ENCODE assay signal across 12 cellular contexts in the genomic region with DNA sequence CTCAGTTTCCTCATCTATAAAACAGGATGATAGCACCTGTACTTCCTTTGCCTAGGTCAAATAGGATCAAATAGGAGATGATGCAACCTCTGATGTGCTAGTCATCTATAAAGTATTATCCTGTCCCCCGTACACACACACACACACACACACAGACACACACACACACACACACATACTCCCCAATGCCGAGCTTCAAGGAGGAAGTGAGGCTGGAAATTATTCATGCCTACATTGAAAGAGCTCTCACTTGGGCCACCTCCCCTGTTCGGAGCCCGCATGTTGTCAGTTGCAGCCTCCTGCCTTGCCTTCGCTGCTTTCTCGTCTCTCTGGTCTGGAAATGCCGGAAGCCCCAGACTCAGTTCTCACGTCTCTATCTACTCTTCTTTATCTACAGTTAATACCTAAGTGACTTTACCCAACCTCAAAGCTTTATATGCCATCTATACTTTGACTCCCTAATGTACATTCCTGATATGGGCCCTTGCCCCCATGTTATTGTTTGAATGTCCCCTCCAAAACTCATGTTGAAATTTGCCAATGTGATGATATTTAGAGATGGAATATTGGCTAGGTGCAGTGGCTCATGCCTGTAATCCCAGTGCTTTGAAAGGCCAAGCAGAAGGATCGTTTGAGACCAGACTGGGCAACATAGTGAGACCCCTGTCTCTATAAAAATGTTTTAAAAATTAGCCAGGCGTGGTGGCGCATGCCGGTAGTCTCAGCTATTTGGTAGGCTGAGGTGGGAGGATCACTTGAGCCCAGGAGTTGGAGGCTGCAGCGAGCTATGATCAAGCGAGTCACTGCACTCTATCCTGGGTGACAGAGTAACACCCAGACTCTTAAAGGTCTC. TPM values are rescaled to one million over a fixed set of nuclear protein-coding genes. Genes with fewer than 3 reads are reported as not detected.
DNase-seq lines count a peak whose midpoint lies in the region; ATAC-seq, FAIRE-seq and TF ChIP-seq lines count a peak whose summit lies in the region.
"Had no signal": no experiment of that assay in that cellular context is flagged by ENCODE, and none has a peak within 500 bp of the region (broad histone marks: within the 10 kb centered on the region; RNA-seq: fewer than 3 reads in every experiment).

No MANE protein-coding gene starts in this region.

- in situ Hi-C loops in GM13977 (cut with MboI; ENCODE audit: low pct_unique_long_range_greater_than_20kb, low sequenced_read_pairs, unreplicated experiment): no loop called here

- H3K36me3 ChIP-seq in HCT116 (ENCODE audit: control insufficient read depth in 1 of 2, insufficient read depth in 2 of 2, low read length in 2 of 2): no peaks in the 10 kb centered on the region
- H3K36me3 ChIP-seq in endothelial cell of umbilical vein (ENCODE audit: control insufficient read depth in 2 of 2, extremely low read depth in 1 of 2, insufficient read depth in 2 of 2, low read length in 2 of 2): no peaks in the 10 kb centered on the region
- H3K36me3 ChIP-seq in trophoblast cell (ENCODE audit: control insufficient read depth in 1 of 2, insufficient read depth in 2 of 2, low read length in 2 of 2): no peaks in the 10 kb centered on the region
- H3K36me3 ChIP-seq: neural progenitor cell had no signal

- H2AFZ ChIP-seq in HCT116 (ENCODE audit: low read depth, low read length, poor library complexity, severe bottlenecking) (peak overlapping the region; percentile 25), endothelial cell of umbilical vein (ENCODE audit: low read depth, low read length) (no peak overlapping the region), trophoblast cell (ENCODE audit: insufficient read depth, low read length, poor library complexity) (no peak overlapping the region)

- H3K9me2 ChIP-seq in HCT116 (ENCODE audit: insufficient read depth): no peaks in the 10 kb centered on the region

- H4K91ac ChIP-seq in trophoblast cell (ENCODE audit: low read depth, low read length): peak overlapping the region; percentile 30

- WGBS in trophoblast cell (ENCODE audit: extremely low coverage, insufficient coverage, insufficient read length): no CpG with 5 or more reads among the region's 14 CpGs

- intact Hi-C loops in HCT116 (cut with micrococcal nuclease) (no loop called here), endothelial cell of umbilical vein (cut with micrococcal nuclease) (no loop called here)
- intact Hi-C loops in CD4-positive, alpha-beta T cell (cut with DNase I, micrococcal nuclease): no loop called here

- H3K4ac ChIP-seq in trophoblast cell (ENCODE audit: low read depth, low read length): no peak overlapping the region

- no peak for FAIRE-seq in endothelial cell of umbilical vein (lab: Jason Lieb, UNC)

- DNase-seq in HCT116 (ENCODE audit: low read depth, low spot score): no peak
- peak; percentile 30 for DNase-seq in RPMI7951 (ENCODE audit: low read depth)
- peak; percentile 20 for DNase-seq in endothelial cell of umbilical vein (ENCODE audit: low read depth, low spot score)
- DNase-seq in trophoblast cell: peak; percentile 60 to 65
- no peak for DNase-seq in activated naive CD8-positive, alpha-beta T cell treated with anti-CD3 and anti-CD28 coated beads for 36 hours
- no peak for DNase-seq in CD4-positive, alpha-beta T cell
- no peak for DNase-seq in GM13977 (ENCODE audit: low spot score)
- DNase-seq: foreskin melanocyte, RPMI8226 had no signal

- POLR2A ChIA-PET in HCT116 (lab: Charles Lee) (interaction anchor here (1.0 to 2.0 kb wide), 5 partner anchors 10 to 49 kb away, joined by 3 to 8 read pairs (median 4); no protein-coding TSS in a partner anchor), endothelial cell of umbilical vein (lab: Charles Lee) (interaction anchor here (1.6 kb wide), 1 partner anchor 11 kb away, joined by 8 read pairs; no protein-coding TSS in a partner anchor)
- POLR2A ChIA-PET in CD4-positive, alpha-beta T cell (lab: Charles Lee): no interaction called here

- dilution Hi-C loops in endothelial cell of umbilical vein (cut with MboI; ENCODE audit: extremely low pct_ligation_motif_present, low sequenced_read_pairs): no loop called here

- peak overlapping the region; percentile 14 for H2BK120ac ChIP-seq in trophoblast cell (ENCODE audit: insufficient read depth, low read length, poor library complexity)

- no peaks in the 10 kb centered on the region for H3K27me3 Mint-ChIP-seq in activated naive CD8-positive, alpha-beta T cell treated with anti-CD3 and anti-CD28 coated beads for 36 hours
- no peaks in the 10 kb centered on the region for H3K27me3 Mint-ChIP-seq in CD4-positive, alpha-beta T cell
- H3K27me3 Mint-ChIP-seq: central memory CD8-positive, alpha-beta T cell had no signal

- no peak for TF ChIP-seq RAD21 in HCT116 (IDR thresholded peaks at IDR 0.05; ENCODE audit: low read depth)

- no peaks in the 10 kb centered on the region for H4K20me1 ChIP-seq in HCT116 (ENCODE audit: insufficient read depth)
- no peaks in the 10 kb centered on the region for H4K20me1 ChIP-seq in endothelial cell of umbilical vein (replicated peaks; ENCODE audit: control insufficient read depth, extremely low read depth, insufficient read depth, low read length)

- no peak overlapping the region for H2AK5ac ChIP-seq in trophoblast cell (ENCODE audit: low read length)

- BruUV-seq in HCT116 (replicated peaks; lab: Mats Ljungman, UMichigan): no TSS peak
- BruUV-seq in endothelial cell of umbilical vein (replicated peaks; lab: Mats Ljungman, UMichigan): no TSS peak

- peak overlapping the region; percentile 53 for H2BK5ac ChIP-seq in trophoblast cell (ENCODE audit: low read depth, low read length, poor library complexity)

- H3K4me3 ChIP-seq in HCT116 (replicated peaks in 1 of 2; ENCODE audit: low read depth in 1 of 2, low read length in 2 of 2) (no peak overlapping the region), endothelial cell of umbilical vein (replicated peaks in 1 of 3; ENCODE audit: insufficient read depth in 1 of 3, low read depth in 1 of 3, low read length in 3 of 3) (no peak overlapping the region), trophoblast cell (ENCODE audit: low read depth, low read length) (no peak overlapping the region)
- H3K4me3 ChIP-seq: neural progenitor cell had no signal

- peaks cover 4% of the 10 kb centered on the region for H3K4me1 Mint-ChIP-seq in activated naive CD8-positive, alpha-beta T cell treated with anti-CD3 and anti-CD28 coated beads for 36 hours
- no peaks in the 10 kb centered on the region for H3K4me1 Mint-ChIP-seq in CD4-positive, alpha-beta T cell (ENCODE audit: low read depth)
- H3K4me1 Mint-ChIP-seq: central memory CD8-positive, alpha-beta T cell had no signal

- no peak overlapping the region for H4K12ac ChIP-seq in trophoblast cell (ENCODE audit: low read depth, low read length)

- CTCF ChIA-PET in HCT116 (lab: Charles Lee) (no interaction called here), endothelial cell of umbilical vein (lab: Charles Lee) (interaction anchor here (1.2 to 2.8 kb wide), 7 partner anchors 9 to 129 kb away, joined by 4 to 24 read pairs (median 5); no protein-coding TSS in a partner anchor)
- CTCF ChIA-PET in CD4-positive, alpha-beta T cell (lab: Charles Lee): no interaction called here

- TF ChIP-seq CTCF in HCT116 (IDR thresholded peaks at IDR 0.05 in 2 of 3, conservative IDR thresholded peaks at IDR 0.05 in 1 of 3; ENCODE audit: borderline replicate concordance in 1 of 3, insufficient read depth in 1 of 3, low read depth in 2 of 3, low read length in 2 of 3) (no peak), endothelial cell of umbilical vein (IDR thresholded peaks at IDR 0.05; ENCODE audit: extremely low read depth in 1 of 2, insufficient read depth in 1 of 2, low read depth in 1 of 2, low read length in 2 of 2) (no peak), GM13977 (IDR thresholded peaks at IDR 0.05; ENCODE audit: extremely low read depth, insufficient read depth, missing control alignments) (no peak)
- no peak for TF ChIP-seq CTCF in CD4-positive, alpha-beta T cell (IDR thresholded peaks at IDR 0.05)

- peaks cover 28 to 48% of the 10 kb centered on the region in 2 experiments for H3K4me1 ChIP-seq in HCT116 (ENCODE audit: control insufficient read depth in 1 of 2, insufficient read depth in 2 of 2, low read length in 2 of 2)
- H3K4me1 ChIP-seq in endothelial cell of umbilical vein (ENCODE audit: control insufficient read depth, extremely low read depth, insufficient read depth, low read length): peaks cover 17% of the 10 kb centered on the region
- peaks cover 3 to 20% of the 10 kb centered on the region in 2 experiments for H3K4me1 ChIP-seq in trophoblast cell (ENCODE audit: control insufficient read depth in 1 of 2, insufficient read depth in 2 of 2, low read length in 2 of 2)
- H3K4me1 ChIP-seq: neural progenitor cell had no signal

- H3K23ac ChIP-seq in trophoblast cell (ENCODE audit: low read length): no peak overlapping the region

- peak overlapping the region; percentile 85 for H2BK12ac ChIP-seq in trophoblast cell (ENCODE audit: low read length)

- H3K27ac ChIP-seq in HCT116 (ENCODE audit: low read depth, low read length): peak overlapping the region; percentile 62
- peak overlapping the region; percentile 88 for H3K27ac ChIP-seq in endothelial cell of umbilical vein (ENCODE audit: insufficient read depth, low read depth, low read length)
- peak overlapping the region; percentile 92 for H3K27ac ChIP-seq in trophoblast cell (ENCODE audit: low read depth, low read length)
- no peak overlapping the region for H3K27ac ChIP-seq in CD4-positive, alpha-beta T cell (ENCODE audit: low read depth, low read length)
- H3K27ac ChIP-seq: neural progenitor cell had no signal

- ATAC-seq in HCT116: no peak
- no peak for ATAC-seq in CD4-positive, alpha-beta T cell (ENCODE audit: poor library complexity)
- no peak for ATAC-seq in HG03097 (IDR thresholded peaks at IDR 0.05; ENCODE audit: low FRiP score, unreplicated experiment)

- H3K79me2 ChIP-seq in HCT116 (ENCODE audit: insufficient read depth, low read length): no peaks in the 10 kb centered on the region
- no peaks in the 10 kb centered on the region for H3K79me2 ChIP-seq in endothelial cell of umbilical vein (ENCODE audit: control insufficient read depth, insufficient read depth, low read length)
- H3K79me2 ChIP-seq in trophoblast cell (ENCODE audit: control insufficient read depth, insufficient read depth, low read length, poor library complexity): no peaks in the 10 kb centered on the region

- H3K9me1 ChIP-seq in endothelial cell of umbilical vein (replicated peaks; ENCODE audit: control insufficient read depth, extremely low read depth, insufficient read depth, low read length): no peaks in the 10 kb centered on the region

- H3K4me2 ChIP-seq in HCT116 (ENCODE audit: low read length): peak overlapping the region; percentile 53; the same call in 1 of the 2 replicates
- no peak overlapping the region for H3K4me2 ChIP-seq in endothelial cell of umbilical vein (ENCODE audit: insufficient read depth, low read length)
- no peak overlapping the region for H3K4me2 ChIP-seq in trophoblast cell (ENCODE audit: low read length)
- H3K4me2 ChIP-seq: neural progenitor cell had no signal

- peak overlapping the region; percentile 5 for H3K14ac ChIP-seq in trophoblast cell (ENCODE audit: low read length)

- no peak overlapping the region for H4K8ac ChIP-seq in trophoblast cell (ENCODE audit: low read depth, low read length)

- peaks cover 7% of the 10 kb centered on the region for H3K79me1 ChIP-seq in trophoblast cell (ENCODE audit: low read length)

- H3K18ac ChIP-seq in trophoblast cell (ENCODE audit: low read length): no peak overlapping the region

- H3K9ac ChIP-seq in HCT116 (ENCODE audit: low read length) (no peak overlapping the region), endothelial cell of umbilical vein (replicated peaks; ENCODE audit: extremely low read depth, insufficient read depth, low read length) (peak overlapping the region; percentile 55), trophoblast cell (ENCODE audit: low read length) (no peak overlapping the region)
- H3K9ac ChIP-seq: neural progenitor cell had no signal

- no peaks in the 10 kb centered on the region for H3K9me3 Mint-ChIP-seq in activated naive CD8-positive, alpha-beta T cell treated with anti-CD3 and anti-CD28 coated beads for 36 hours
- no peaks in the 10 kb centered on the region for H3K9me3 Mint-ChIP-seq in CD4-positive, alpha-beta T cell
- H3K9me3 Mint-ChIP-seq: central memory CD8-positive, alpha-beta T cell; neural progenitor cell had no signal

- H3K4me3 Mint-ChIP-seq in activated naive CD8-positive, alpha-beta T cell treated with anti-CD3 and anti-CD28 coated beads for 36 hours: no peak overlapping the region
- H3K4me3 Mint-ChIP-seq in CD4-positive, alpha-beta T cell: no peak overlapping the region
- H3K4me3 Mint-ChIP-seq: central memory CD8-positive, alpha-beta T cell; neural progenitor cell had no signal

- H3K9me3 ChIP-seq in HCT116 (ENCODE audit: control insufficient read depth in 1 of 2, insufficient read depth in 1 of 2, low read depth in 1 of 2, low read length in 2 of 2) (no peaks in the 10 kb centered on the region), endothelial cell of umbilical vein (replicated peaks; ENCODE audit: control insufficient read depth, insufficient read depth, low read length) (no peaks in the 10 kb centered on the region), trophoblast cell (ENCODE audit: insufficient read depth, low read depth, low read length) (no peaks in the 10 kb centered on the region)
- H3K9me3 ChIP-seq in CD4-positive, alpha-beta T cell (ENCODE audit: control insufficient read depth, low read length): no peaks in the 10 kb centered on the region

- H3K27me3 ChIP-seq in HCT116 (ENCODE audit: insufficient read depth, low read length): no peaks in the 10 kb centered on the region
- no peaks in the 10 kb centered on the region for H3K27me3 ChIP-seq in endothelial cell of umbilical vein (ENCODE audit: control insufficient read depth in 2 of 2, insufficient read depth in 2 of 2, low read length in 2 of 2)
- no peaks in the 10 kb centered on the region for H3K27me3 ChIP-seq in trophoblast cell (ENCODE audit: insufficient read depth, low read length)
- no peaks in the 10 kb centered on the region for H3K27me3 ChIP-seq in CD4-positive, alpha-beta T cell (ENCODE audit: control insufficient read depth, insufficient read depth, low read length)
- H3K27me3 ChIP-seq: neural progenitor cell had no signal

- RAD21 ChIA-PET in HCT116 (lab: Charles Lee; ENCODE audit: low non-redundant PET in 1 of 2, low total read pairs in 2 of 2, uncharacterized antibody in 2 of 2, unreplicated experiment in 2 of 2): interaction anchor here in 1 of 2 experiments (1.8 kb wide), 1 partner anchor 49 kb away, joined by 6 read pairs; no protein-coding TSS in a partner anchor

- no peak overlapping the region for H3K27ac Mint-ChIP-seq in activated naive CD8-positive, alpha-beta T cell treated with anti-CD3 and anti-CD28 coated beads for 36 hours
- no peak overlapping the region for H3K27ac Mint-ChIP-seq in CD4-positive, alpha-beta T cell

- no peaks in the 10 kb centered on the region for H3K36me3 Mint-ChIP-seq in activated naive CD8-positive, alpha-beta T cell treated with anti-CD3 and anti-CD28 coated beads for 36 hours
- no peaks in the 10 kb centered on the region for H3K36me3 Mint-ChIP-seq in CD4-positive, alpha-beta T cell (ENCODE audit: low read depth)
- H3K36me3 Mint-ChIP-seq: neural progenitor cell had no signal

- TF ChIP-seq POLR2A in HCT116 (IDR thresholded peaks at IDR 0.05; ENCODE audit: borderline replicate concordance, extremely low read depth, insufficient read depth, insufficient read length) (no peak), endothelial cell of umbilical vein (IDR thresholded peaks at IDR 0.05; ENCODE audit: low read depth, low read length) (no peak)

RNA-seq across cellular contexts. Expression of a gene that starts 6.9 kb away (rescaled TPM):
- total RNA-seq in HCT116 (2021; ENCODE audit: unreplicated experiment) (117 TPM), endothelial cell of umbilical vein (82.2 and 90.1 TPM in 2 replicates)
- polyA plus RNA-seq in HCT116 (2012): 52.7 and 54.2 TPM in 2 replicates
- 40.9 and 41.1 TPM in 2 replicates for total RNA-seq in RPMI7951 (2014; rRNA removed; shearing (Covaris generic))
- 46.4 and 51.7 TPM in 2 replicates for polyA plus RNA-seq in endothelial cell of umbilical vein
- polyA plus RNA-seq in endothelial cell of umbilical vein (2011; cell fraction: cytosol; rRNA removed): 57.4 and 57.8 TPM in 2 replicates
- 92.5 and 97.4 TPM in 2 replicates for polyA plus RNA-seq in endothelial cell of umbilical vein (2011; cell fraction: nucleus; rRNA removed)
- 78.0 and 84.8 TPM in 2 replicates for polyA plus RNA-seq in endothelial cell of umbilical vein (2012)
- 92.7 and 127 TPM in 2 replicates for polyA minus RNA-seq in endothelial cell of umbilical vein
- 17.7 TPM for polyA minus RNA-seq in endothelial cell of umbilical vein (2011; cell fraction: cytosol; rRNA and poly(A)+ RNA removed)
- polyA minus RNA-seq in endothelial cell of umbilical vein (2011; cell fraction: nucleus; rRNA and poly(A)+ RNA removed): 99.2 and 129 TPM in 2 replicates
- polyA plus RNA-seq in trophoblast cell (2013): 125 and 132 TPM in 2 replicates
- 10 to 100 TPM; 15.7 to 16.9 TPM for total RNA-seq in activated naive CD8-positive, alpha-beta T cell treated with anti-CD3 and anti-CD28 coated beads for 36 hours
- 10 to 100 TPM; 52.1 to 52.5 TPM for total RNA-seq in CD4-positive, alpha-beta T cell

Comparison
In these comparisons a context has a peak if more than half of its experiments do, and no peak if none do; other contexts are left out.
1. DNase-seq: peak in RPMI7951 (single experiment), endothelial cell of umbilical vein (single experiment) and trophoblast cell (2 of 2); none in HCT116 (single experiment), activated naive CD8-positive, alpha-beta T cell treated with anti-CD3 and anti-CD28 coated beads for 36 hours (single experiment), CD4-positive, alpha-beta T cell (0 of 10) and GM13977 (single experiment).